ENCODE assay signal across 27 cellular contexts in the genomic region with DNA sequence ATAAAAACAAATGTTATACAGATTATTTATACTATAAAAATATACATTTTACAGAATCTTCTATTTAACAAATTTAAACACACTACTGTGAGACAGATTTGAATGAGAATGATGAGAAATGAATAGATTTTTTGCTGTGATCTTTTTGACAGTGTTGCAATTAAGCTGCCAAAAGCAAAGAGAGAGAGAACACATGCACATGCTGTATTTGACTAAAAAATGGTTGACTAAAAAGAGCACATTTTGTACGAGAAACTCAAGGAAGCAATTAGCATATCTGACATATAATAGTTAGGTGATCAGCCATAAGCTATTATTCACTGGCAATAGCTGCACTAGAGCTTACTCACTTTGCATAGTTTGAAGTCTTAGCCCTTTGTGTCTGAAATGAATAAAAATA.
"Had no signal": no experiment of that assay in that cellular context is flagged by ENCODE, and none has a peak within 500 bp of the region (broad histone marks: within the 10 kb centered on the region; RNA-seq: fewer than 3 reads in every experiment).

No MANE protein-coding gene starts in this region.

- H3K27ac Mint-ChIP-seq: dendritic cell treated with granulocyte-macrophage colony-stimulating factor and Interleukin-4, amounts not matched to agents 40 ng/mL and 50 ng/mL, for 4 days; effector memory CD8-positive, alpha-beta T cell; endodermal cell; mesothelial cell of epicardium; naive B cell had no signal

- H3K4me1 ChIP-seq: colonic mucosa, esophagus squamous epithelium, gastrocnemius medialis, heart right ventricle, left lung, lower lobe of right lung had no signal

- H3K4me3 ChIP-seq: colonic mucosa, esophagus squamous epithelium, gastrocnemius medialis, heart right ventricle, left lung, lower lobe of right lung, mucosa of descending colon had no signal

- H3K27me3 ChIP-seq: colonic mucosa, esophagus squamous epithelium, gastrocnemius medialis, heart right ventricle, left lung had no signal

- H3K27ac ChIP-seq: colonic mucosa, epithelial cell of prostate, esophagus squamous epithelium, gastrocnemius medialis, heart right ventricle, left lung, lower lobe of right lung had no signal

- H3K9me3 ChIP-seq: colonic mucosa, esophagus squamous epithelium, gastrocnemius medialis, heart right ventricle, left lung, lower lobe of right lung, mucosa of descending colon had no signal

- H3K9me3 Mint-ChIP-seq: dendritic cell treated with granulocyte-macrophage colony-stimulating factor and Interleukin-4, amounts not matched to agents 40 ng/mL and 50 ng/mL, for 4 days; endodermal cell; mesothelial cell of epicardium had no signal

- H3K27me3 Mint-ChIP-seq: dendritic cell treated with granulocyte-macrophage colony-stimulating factor and Interleukin-4, amounts not matched to agents 40 ng/mL and 50 ng/mL, for 4 days; effector memory CD8-positive, alpha-beta T cell; naive B cell had no signal

- H3K36me3 ChIP-seq: colonic mucosa, esophagus squamous epithelium, gastrocnemius medialis, heart right ventricle, left lung, lower lobe of right lung had no signal

- DNase-seq: colonic mucosa; cortex of kidney; effector CD8-positive, alpha-beta T cell; effector memory CD8-positive, alpha-beta T cell; endodermal cell; erythroblast; esophagus squamous epithelium; foreskin fibroblast; foreskin melanocyte; gastrocnemius medialis; glutamatergic neuron; heart right ventricle; hippocampal formation; left cardiac atrium; left lung; left ventricle myocardium superior; lower lobe of right lung; mesenchymal stem cell; mucosa of descending colon; naive B cell had no signal

- FAIRE-seq: endometrium, islet of Langerhans, keratinocyte had no signal

- H3K4me3 Mint-ChIP-seq: dendritic cell treated with granulocyte-macrophage colony-stimulating factor and Interleukin-4, amounts not matched to agents 40 ng/mL and 50 ng/mL, for 4 days; effector memory CD8-positive, alpha-beta T cell; endodermal cell; mesothelial cell of epicardium had no signal

- H3K36me3 Mint-ChIP-seq: mesothelial cell of epicardium, naive B cell had no signal

- H3K4me1 Mint-ChIP-seq: naive B cell had no signal

- ATAC-seq: effector memory CD8-positive, alpha-beta T cell; esophagus mucosa; gastrocnemius medialis; heart right ventricle; left cardiac atrium; left lung; left ventricle myocardium superior; lower lobe of right lung; mucosa of descending colon had no signal
